1 cellular context compared by ENCODE assay signal in genomic region chr7:143346018-143346417, GRCh38.
TF ChIP-seq lines count a peak whose summit lies in the region.

No MANE protein-coding gene starts in this region.

TF ChIP-seq in K562, 482 proteins besides CTCF, POLR2A, EP300 and RAD21:
- TF ChIP-seq ESRRA (IDR thresholded peaks at IDR 0.05; ENCODE audit: borderline replicate concordance, low read depth) (peak; percentile 32; the same call in 1 of the 2 replicates), ARID2 (IDR thresholded peaks at IDR 0.05) (peak; percentile 53; the same call in 1 of the 2 replicates), HNRNPLL (IDR thresholded peaks at IDR 0.05; ENCODE audit: low read depth, low read length, poor library complexity, severe bottlenecking) (no peak), PCBP2 (IDR thresholded peaks at IDR 0.05; ENCODE audit: low read depth, low read length, poor library complexity, severe bottlenecking) (no peak), ETV1 (tag; conservative IDR thresholded peaks at IDR 0.05; ENCODE audit: low read depth) (0 out of 2 replicates have a peak, but pooled peaks have one; percentile 37)
